Comparison of ENCODE assay signal across 7 cellular contexts in the genomic region with DNA sequence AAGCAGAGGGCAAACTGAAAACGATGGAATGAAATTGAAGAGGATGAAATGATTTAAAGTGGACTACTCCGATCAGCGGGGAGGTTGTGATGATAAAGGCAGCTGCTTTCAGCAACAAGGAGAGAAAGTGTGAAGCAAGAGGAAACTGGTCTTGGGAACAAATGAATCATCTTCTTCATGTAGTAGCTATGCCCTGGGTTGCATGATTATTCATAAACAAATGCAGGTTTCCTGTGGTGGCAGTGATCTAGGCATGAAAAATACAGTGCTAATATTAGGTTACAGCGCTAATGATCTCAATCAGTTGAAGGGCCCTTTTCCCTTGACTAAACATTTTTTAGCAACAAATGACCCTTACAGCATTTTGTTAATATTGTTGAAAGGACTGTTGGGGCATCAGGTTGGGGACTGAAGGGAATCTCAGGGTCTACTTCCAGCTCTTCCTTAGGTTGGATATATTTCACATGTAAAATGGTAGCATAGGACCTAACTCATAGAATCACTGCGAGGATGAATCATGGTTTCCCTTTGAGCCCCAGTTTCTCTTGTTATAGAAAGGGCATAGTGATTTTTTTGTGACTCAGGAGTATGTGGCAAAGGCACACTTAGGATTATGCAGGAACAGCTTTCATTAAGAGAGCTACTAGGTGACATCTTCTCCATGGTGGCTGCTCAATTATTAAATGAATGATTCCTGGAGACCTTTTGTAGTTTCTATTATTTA. TPM values are rescaled to one million over a fixed set of nuclear protein-coding genes. Genes with fewer than 3 reads are reported as not detected.
DNase-seq lines count a peak whose midpoint lies in the region; ATAC-seq and TF ChIP-seq lines count a peak whose summit lies in the region.

No MANE protein-coding gene starts in this region.

- H3K36me3 Mint-ChIP-seq in stimulated activated naive B cell treated with anti-CD40 and anti-IgM and Interleukin-4, amounts not matched to agents 10 μg/mL and 1 μg/mL and 100 μg/mL, for 72 hours: no peaks in the 10 kb centered on the region

- no peaks in the 10 kb centered on the region for H3K9me3 Mint-ChIP-seq in stimulated activated naive B cell treated with anti-CD40 and anti-IgM and Interleukin-4, amounts not matched to agents 10 μg/mL and 1 μg/mL and 100 μg/mL, for 72 hours

- peaks cover 11 to 24% of the 10 kb centered on the region in 2 donors for H3K4me1 Mint-ChIP-seq in stimulated activated naive B cell treated with anti-CD40 and anti-IgM and Interleukin-4, amounts not matched to agents 10 μg/mL and 1 μg/mL and 100 μg/mL, for 72 hours

- ATAC-seq in GM18502 (IDR thresholded peaks at IDR 0.05; ENCODE audit: poor library complexity, unreplicated experiment) (peak; percentile 53), HG02763 (IDR thresholded peaks at IDR 0.05; ENCODE audit: unreplicated experiment) (peak; percentile 49), SK-N-SH treated with all-trans-retinoic acid at 6 μM for 48 hours (0 out of 3 replicates have a peak, but pooled peaks have one; percentile 2)
- peak; percentile 59 to 62 for ATAC-seq in stimulated activated naive B cell treated with anti-CD40 and anti-IgM and Interleukin-4, amounts not matched to agents 10 μg/mL and 1 μg/mL and 100 μg/mL, for 72 hours (replicated peaks)

- peak overlapping the region in 1 of 2 donors; percentile 3 for H3K4me3 Mint-ChIP-seq in stimulated activated naive B cell treated with anti-CD40 and anti-IgM and Interleukin-4, amounts not matched to agents 10 μg/mL and 1 μg/mL and 100 μg/mL, for 72 hours

- peak overlapping the region; percentile 95 for H3K27ac ChIP-seq in epithelial cell of prostate

- DNase-seq in epithelial cell of prostate (ENCODE audit: low read depth, low spot score) (peak; percentile 93), NCI-H146 treated with DMSO at 0.1 percent for 48 hours (lab: John Stamatoyannopoulos, UW; ENCODE audit: unreplicated experiment) (no peak), occipital lobe (lab: John Stamatoyannopoulos, UW) (no peak)
- peak; percentile 10 for DNase-seq in stimulated activated naive B cell treated with anti-CD40 and anti-IgM and Interleukin-4, amounts not matched to agents 10 μg/mL and 1 μg/mL and 100 μg/mL, for 72 hours

- H3K27me3 Mint-ChIP-seq in stimulated activated naive B cell treated with anti-CD40 and anti-IgM and Interleukin-4, amounts not matched to agents 10 μg/mL and 1 μg/mL and 100 μg/mL, for 72 hours: peaks cover 12 to 33% of the 10 kb centered on the region in 2 donors

- no peak overlapping the region for H3K27ac Mint-ChIP-seq in stimulated activated naive B cell treated with anti-CD40 and anti-IgM and Interleukin-4, amounts not matched to agents 10 μg/mL and 1 μg/mL and 100 μg/mL, for 72 hours

TF ChIP-seq in SK-N-SH treated with all-trans-retinoic acid at 6 μM for 48 hours, 23 proteins besides CTCF, POLR2A, EP300 and RAD21:
- TF ChIP-seq ESRRG (CRISPR knock-in tag; IDR thresholded peaks at IDR 0.05) (no peak), GLIS3 (CRISPR knock-in tag; IDR thresholded peaks at IDR 0.05) (no peak), ZFP30 (CRISPR knock-in tag; IDR thresholded peaks at IDR 0.05) (no peak), TCF4 (CRISPR knock-in tag; IDR thresholded peaks at IDR 0.05; ENCODE audit: borderline replicate concordance) (no peak), BACH2 (CRISPR knock-in tag; IDR thresholded peaks at IDR 0.05; ENCODE audit: borderline replicate concordance) (no peak), PPARA (CRISPR knock-in tag; IDR thresholded peaks at IDR 0.05; ENCODE audit: borderline replicate concordance) (no peak), ISL1 (CRISPR knock-in tag; IDR thresholded peaks at IDR 0.05) (no peak), ARNTL (CRISPR knock-in tag; IDR thresholded peaks at IDR 0.05; ENCODE audit: borderline replicate concordance, low read depth) (no peak), RARB (CRISPR knock-in tag; IDR thresholded peaks at IDR 0.05) (no peak), ZNF8 (CRISPR knock-in tag; IDR thresholded peaks at IDR 0.05) (no peak), ZNF70 (CRISPR knock-in tag; IDR thresholded peaks at IDR 0.05) (no peak)
- TF ChIP-seq, protein P1, sequence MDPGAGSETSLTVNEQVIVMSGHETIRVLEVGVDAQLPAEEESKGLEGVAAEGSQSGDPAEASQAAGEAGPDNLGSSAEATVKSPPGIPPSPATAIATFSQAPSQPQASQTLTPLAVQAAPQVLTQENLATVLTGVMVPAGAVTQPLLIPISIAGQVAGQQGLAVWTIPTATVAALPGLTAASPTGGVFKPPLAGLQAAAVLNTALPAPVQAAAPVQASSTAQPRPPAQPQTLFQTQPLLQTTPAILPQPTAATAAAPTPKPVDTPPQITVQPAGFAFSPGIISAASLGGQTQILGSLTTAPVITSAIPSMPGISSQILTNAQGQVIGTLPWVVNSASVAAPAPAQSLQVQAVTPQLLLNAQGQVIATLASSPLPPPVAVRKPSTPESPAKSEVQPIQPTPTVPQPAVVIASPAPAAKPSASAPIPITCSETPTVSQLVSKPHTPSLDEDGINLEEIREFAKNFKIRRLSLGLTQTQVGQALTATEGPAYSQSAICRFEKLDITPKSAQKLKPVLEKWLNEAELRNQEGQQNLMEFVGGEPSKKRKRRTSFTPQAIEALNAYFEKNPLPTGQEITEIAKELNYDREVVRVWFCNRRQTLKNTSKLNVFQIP (CRISPR knock-in tag; IDR thresholded peaks at IDR 0.05; ENCODE audit: borderline replicate concordance, low read depth): no peak
- TF ChIP-seq, protein P2, sequence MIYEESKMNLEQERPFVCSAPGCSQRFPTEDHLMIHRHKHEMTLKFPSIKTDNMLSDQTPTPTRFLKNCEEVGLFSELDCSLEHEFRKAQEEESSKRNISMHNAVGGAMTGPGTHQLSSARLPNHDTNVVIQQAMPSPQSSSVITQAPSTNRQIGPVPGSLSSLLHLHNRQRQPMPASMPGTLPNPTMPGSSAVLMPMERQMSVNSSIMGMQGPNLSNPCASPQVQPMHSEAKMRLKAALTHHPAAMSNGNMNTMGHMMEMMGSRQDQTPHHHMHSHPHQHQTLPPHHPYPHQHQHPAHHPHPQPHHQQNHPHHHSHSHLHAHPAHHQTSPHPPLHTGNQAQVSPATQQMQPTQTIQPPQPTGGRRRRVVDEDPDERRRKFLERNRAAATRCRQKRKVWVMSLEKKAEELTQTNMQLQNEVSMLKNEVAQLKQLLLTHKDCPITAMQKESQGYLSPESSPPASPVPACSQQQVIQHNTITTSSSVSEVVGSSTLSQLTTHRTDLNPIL (CRISPR knock-in tag; IDR thresholded peaks at IDR 0.05; ENCODE audit: low read depth): no peak
- TF ChIP-seq, protein P3, sequence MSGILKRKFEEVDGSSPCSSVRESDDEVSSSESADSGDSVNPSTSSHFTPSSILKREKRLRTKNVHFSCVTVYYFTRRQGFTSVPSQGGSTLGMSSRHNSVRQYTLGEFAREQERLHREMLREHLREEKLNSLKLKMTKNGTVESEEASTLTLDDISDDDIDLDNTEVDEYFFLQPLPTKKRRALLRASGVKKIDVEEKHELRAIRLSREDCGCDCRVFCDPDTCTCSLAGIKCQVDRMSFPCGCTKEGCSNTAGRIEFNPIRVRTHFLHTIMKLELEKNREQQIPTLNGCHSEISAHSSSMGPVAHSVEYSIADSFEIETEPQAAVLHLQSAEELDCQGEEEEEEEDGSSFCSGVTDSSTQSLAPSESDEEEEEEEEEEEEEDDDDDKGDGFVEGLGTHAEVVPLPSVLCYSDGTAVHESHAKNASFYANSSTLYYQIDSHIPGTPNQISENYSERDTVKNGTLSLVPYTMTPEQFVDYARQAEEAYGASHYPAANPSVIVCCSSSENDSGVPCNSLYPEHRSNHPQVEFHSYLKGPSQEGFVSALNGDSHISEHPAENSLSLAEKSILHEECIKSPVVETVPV (CRISPR knock-in tag; IDR thresholded peaks at IDR 0.05): no peak
- TF ChIP-seq, protein P4, sequence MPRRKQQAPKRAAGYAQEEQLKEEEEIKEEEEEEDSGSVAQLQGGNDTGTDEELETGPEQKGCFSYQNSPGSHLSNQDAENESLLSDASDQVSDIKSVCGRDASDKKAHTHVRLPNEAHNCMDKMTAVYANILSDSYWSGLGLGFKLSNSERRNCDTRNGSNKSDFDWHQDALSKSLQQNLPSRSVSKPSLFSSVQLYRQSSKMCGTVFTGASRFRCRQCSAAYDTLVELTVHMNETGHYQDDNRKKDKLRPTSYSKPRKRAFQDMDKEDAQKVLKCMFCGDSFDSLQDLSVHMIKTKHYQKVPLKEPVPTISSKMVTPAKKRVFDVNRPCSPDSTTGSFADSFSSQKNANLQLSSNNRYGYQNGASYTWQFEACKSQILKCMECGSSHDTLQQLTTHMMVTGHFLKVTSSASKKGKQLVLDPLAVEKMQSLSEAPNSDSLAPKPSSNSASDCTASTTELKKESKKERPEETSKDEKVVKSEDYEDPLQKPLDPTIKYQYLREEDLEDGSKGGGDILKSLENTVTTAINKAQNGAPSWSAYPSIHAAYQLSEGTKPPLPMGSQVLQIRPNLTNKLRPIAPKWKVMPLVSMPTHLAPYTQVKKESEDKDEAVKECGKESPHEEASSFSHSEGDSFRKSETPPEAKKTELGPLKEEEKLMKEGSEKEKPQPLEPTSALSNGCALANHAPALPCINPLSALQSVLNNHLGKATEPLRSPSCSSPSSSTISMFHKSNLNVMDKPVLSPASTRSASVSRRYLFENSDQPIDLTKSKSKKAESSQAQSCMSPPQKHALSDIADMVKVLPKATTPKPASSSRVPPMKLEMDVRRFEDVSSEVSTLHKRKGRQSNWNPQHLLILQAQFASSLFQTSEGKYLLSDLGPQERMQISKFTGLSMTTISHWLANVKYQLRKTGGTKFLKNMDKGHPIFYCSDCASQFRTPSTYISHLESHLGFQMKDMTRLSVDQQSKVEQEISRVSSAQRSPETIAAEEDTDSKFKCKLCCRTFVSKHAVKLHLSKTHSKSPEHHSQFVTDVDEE (CRISPR knock-in tag; IDR thresholded peaks at IDR 0.05): no peak

RNA-seq across cellular contexts. Expression of a gene that starts 1.9 kb away (rescaled TPM):
- 85.6 TPM for total RNA-seq in occipital lobe

Comparison
In these comparisons a context has a peak if more than half of its experiments do, and no peak if none do; other contexts are left out.
1. ATAC-seq: peak in every context shown above with its lines; median percentile 60 in stimulated activated naive B cell treated with anti-CD40 and anti-IgM and Interleukin-4, amounts not matched to agents 10 μg/mL and 1 μg/mL and 100 μg/mL, for 72 hours; 53 in GM18502; 49 in HG02763; 2 in SK-N-SH treated with all-trans-retinoic acid at 6 μM for 48 hours.
2. DNase-seq: peak in epithelial cell of prostate (single experiment) and stimulated activated naive B cell treated with anti-CD40 and anti-IgM and Interleukin-4, amounts not matched to agents 10 μg/mL and 1 μg/mL and 100 μg/mL, for 72 hours (single experiment); none in NCI-H146 treated with DMSO at 0.1 percent for 48 hours (single experiment) and occipital lobe (single experiment).